In genomic region chr7:80312139-80312661, GRCh38 we compare ENCODE assay signal across 9 cellular contexts.
DNase-seq lines count a peak whose midpoint lies in the region; ATAC-seq, FAIRE-seq and TF ChIP-seq lines count a peak whose summit lies in the region.
"Had no signal": no experiment of that assay in that cellular context is flagged by ENCODE, and none has a peak within 500 bp of the region (broad histone marks: within the 10 kb centered on the region; RNA-seq: fewer than 3 reads in every experiment).

No MANE protein-coding gene starts in this region.

- TF ChIP-seq POLR2A in adrenal gland (IDR thresholded peaks at IDR 0.05) (no peak), GM12892 (IDR thresholded peaks at IDR 0.05; ENCODE audit: low read depth, low read length) (no peak)

- no peak for TF ChIP-seq CTCF in adrenal gland (IDR thresholded peaks at IDR 0.05)
- no peak for TF ChIP-seq CTCF in keratinocyte (optimal IDR thresholded peaks at IDR 0.05 in 1 of 3, IDR thresholded peaks at IDR 0.05 in 1 of 3, conservative IDR thresholded peaks at IDR 0.05 in 1 of 3; ENCODE audit: extremely low read depth in 1 of 3, insufficient read depth in 2 of 3, low read length in 3 of 3)

- intact Hi-C loops in adrenal gland (cut with DNase I), result no loop called here

- FAIRE-seq in keratinocyte (lab: Jason Lieb, UNC) (peak; percentile 98), GM12892 (lab: Jason Lieb, UNC) (no peak)
- FAIRE-seq: colon had no signal

- no peaks in the 10 kb centered on the region for H4K20me1 ChIP-seq in keratinocyte (ENCODE audit: control insufficient read depth, extremely low read depth, insufficient read depth, low read length)

- H3K27me3 ChIP-seq in adrenal gland (no peaks in the 10 kb centered on the region), keratinocyte (ENCODE audit: control insufficient read depth, extremely low read depth, insufficient read depth, low read length) (no peaks in the 10 kb centered on the region)

- WGBS in adrenal gland, 4 donors, result 4 to 13% (median 11%) methylated on average over 5 of the region's 5 CpGs

- H2AFZ ChIP-seq in keratinocyte (ENCODE audit: control insufficient read depth, low read length), result peak overlapping the region; percentile 81

- H3K9me3 Mint-ChIP-seq in stimulated activated naive CD8-positive, alpha-beta T cell treated with anti-CD3 and anti-CD28 coated beads, Interleukin-15, amount 100 ng/mL, for 72 hours, result peaks cover 0 to 6% of the 10 kb centered on the region in 2 donors

- no peaks in the 10 kb centered on the region for H3K79me2 ChIP-seq in keratinocyte (ENCODE audit: control insufficient read depth, insufficient read depth, low read length)

- peak overlapping the region; percentile 92 for H3K4me2 ChIP-seq in keratinocyte (ENCODE audit: control insufficient read depth, extremely low read depth, insufficient read depth, low read depth, low read length)

- peak; percentile 60 for ATAC-seq in stimulated activated naive CD8-positive, alpha-beta T cell treated with anti-CD3 and anti-CD28 coated beads, Interleukin-15, amount 100 ng/mL, for 72 hours
- ATAC-seq in stimulated activated naive CD8-positive, alpha-beta T cell treated with anti-CD3 and anti-CD28 coated beads, Interleukin-15, Interleukin-2, amounts not matched to agents 100 U/mL and 50 U/mL, for 24 hours, result no peak
- ATAC-seq in GM21529 (IDR thresholded peaks at IDR 0.05; ENCODE audit: unreplicated experiment), result no peak

- DNase-seq in stimulated activated naive CD8-positive, alpha-beta T cell treated with anti-CD3 and anti-CD28 coated beads, Interleukin-15, amount 100 ng/mL, for 72 hours, result no peak
- DNase-seq in stimulated activated naive CD8-positive, alpha-beta T cell treated with anti-CD3 and anti-CD28 coated beads, Interleukin-15, Interleukin-2, amounts not matched to agents 100 U/mL and 50 U/mL, for 24 hours, result no peak
- peak; percentile 33 to 63 (median 53) for DNase-seq in adrenal gland
- peak; percentile 50 for DNase-seq in keratinocyte (ENCODE audit: low read depth, low spot score)
- no peak for DNase-seq in GM12892 (ENCODE audit: insufficient read length)
- no peak for DNase-seq in hypothalamus (lab: John Stamatoyannopoulos, UW)
- DNase-seq in LoVo (ENCODE audit: low spot score), result no peak

- H3K4me1 ChIP-seq in adrenal gland (replicated peaks in 1 of 2) (peaks cover 7 to 22% of the 10 kb centered on the region in 2 donors), keratinocyte (ENCODE audit: control insufficient read depth, extremely low read depth, insufficient read depth, low read length) (peaks cover 33% of the 10 kb centered on the region)

- no peak overlapping the region for H3K27ac Mint-ChIP-seq in stimulated activated naive CD8-positive, alpha-beta T cell treated with anti-CD3 and anti-CD28 coated beads, Interleukin-15, amount 100 ng/mL, for 72 hours

- H3K4me3 ChIP-seq in adrenal gland (peak overlapping the region in 1 of 4 donors; percentile 13), keratinocyte (ENCODE audit: control insufficient read depth in 2 of 3, extremely low read depth in 1 of 3, insufficient read depth in 2 of 3, low read depth in 1 of 3, low read length in 3 of 3) (peak overlapping the region in 2 of 3 experiments; percentile 48 to 50)

- H3K9me1 ChIP-seq in keratinocyte (ENCODE audit: control insufficient read depth, extremely low read depth, insufficient read depth, low read length), result no peaks in the 10 kb centered on the region

- no peaks in the 10 kb centered on the region for H3K36me3 ChIP-seq in adrenal gland (replicated peaks in 1 of 2)
- H3K36me3 ChIP-seq in keratinocyte (ENCODE audit: control insufficient read depth in 2 of 2, extremely low read depth in 1 of 2, insufficient read depth in 2 of 2, low read length in 2 of 2), result no peaks in the 10 kb centered on the region

- no peak overlapping the region for H3K4me3 Mint-ChIP-seq in stimulated activated naive CD8-positive, alpha-beta T cell treated with anti-CD3 and anti-CD28 coated beads, Interleukin-15, amount 100 ng/mL, for 72 hours

- peaks cover 20% of the 10 kb centered on the region for H3K4me1 Mint-ChIP-seq in stimulated activated naive CD8-positive, alpha-beta T cell treated with anti-CD3 and anti-CD28 coated beads, Interleukin-15, amount 100 ng/mL, for 72 hours

- peak overlapping the region; percentile 69 for H3K9ac ChIP-seq in keratinocyte (ENCODE audit: control insufficient read depth, extremely low read depth, insufficient read depth, low read length)

- H3K27me3 Mint-ChIP-seq in stimulated activated naive CD8-positive, alpha-beta T cell treated with anti-CD3 and anti-CD28 coated beads, Interleukin-15, amount 100 ng/mL, for 72 hours, result peaks cover 1% of the 10 kb centered on the region

- H3K9me3 ChIP-seq in adrenal gland (replicated peaks in 1 of 3) (no peaks in the 10 kb centered on the region), keratinocyte (ENCODE audit: control insufficient read depth, low read depth, low read length) (no peaks in the 10 kb centered on the region)

- dilution Hi-C loops in keratinocyte (cut with MboI; ENCODE audit: extremely low pct_ligation_motif_present, low sequenced_read_pairs), result no loop called here

- H3K27ac ChIP-seq in adrenal gland, result peak overlapping the region in 1 of 5 donors; percentile 39
- H3K27ac ChIP-seq in keratinocyte (ENCODE audit: control insufficient read depth, insufficient read depth, low read length), result peak overlapping the region; percentile 92

Comparison
In these comparisons a context has a peak if more than half of its experiments do, and no peak if none do; other contexts are left out.
1. DNase-seq: peak in adrenal gland (7 of 7) and keratinocyte (single experiment); none in stimulated activated naive CD8-positive, alpha-beta T cell treated with anti-CD3 and anti-CD28 coated beads, Interleukin-15, amount 100 ng/mL, for 72 hours (0 of 2), stimulated activated naive CD8-positive, alpha-beta T cell treated with anti-CD3 and anti-CD28 coated beads, Interleukin-15, Interleukin-2, amounts not matched to agents 100 U/mL and 50 U/mL, for 24 hours (single experiment), GM12892 (single experiment), hypothalamus (0 of 51) and LoVo (single experiment).